ENCODE assay signal across 8 cellular contexts in genomic region chr16:50154369-50154947, GRCh38. TPM values are rescaled to one million over a fixed set of nuclear protein-coding genes. Genes with fewer than 3 reads are reported as not detected.
DNase-seq lines count a peak whose midpoint lies in the region; ATAC-seq and TF ChIP-seq lines count a peak whose summit lies in the region.

No MANE protein-coding gene starts in this region.

- H3K9me3 ChIP-seq in BE2C (no peaks in the 10 kb centered on the region), liver (ENCODE audit: control insufficient read depth in 4 of 4, low read length in 3 of 4) (no peaks in the 10 kb centered on the region)

- 8% methylated on average over 12 of the region's 12 CpGs for WGBS in liver

- H3K4me3 Mint-ChIP-seq in brain: peak overlapping the region; percentile 81 to 97 (median 87)

- TF ChIP-seq CTCF in BE2C (IDR thresholded peaks at IDR 0.05; ENCODE audit: low read depth, low read length): no peak
- TF ChIP-seq CTCF in brain (conservative IDR thresholded peaks at IDR 0.05): no peak
- no peak for TF ChIP-seq CTCF in liver (IDR thresholded peaks at IDR 0.05; ENCODE audit: low read depth, low read length, missing input control)

- no peak for TF ChIP-seq RAD21 in liver (IDR thresholded peaks at IDR 0.05)

- peaks cover 10% of the 10 kb centered on the region for H3K27me3 Mint-ChIP-seq in brain

- H3K4me3 ChIP-seq in BE2C (ENCODE audit: low read depth, low read length) (peak overlapping the region; percentile 94), liver (ENCODE audit: low read depth in 1 of 3, low read length in 3 of 3) (peak overlapping the region; percentile 60 to 97 (median 85))

- no peaks in the 10 kb centered on the region for H3K36me3 ChIP-seq in BE2C
- no peaks in the 10 kb centered on the region for H3K36me3 ChIP-seq in liver (ENCODE audit: control insufficient read depth in 4 of 4, insufficient read depth in 3 of 4, low read depth in 1 of 4, low read length in 3 of 4)

- no peaks in the 10 kb centered on the region for H3K9me3 Mint-ChIP-seq in brain

- H3K27ac Mint-ChIP-seq in brain: peak overlapping the region; percentile 19 to 97 (median 65)

- peak overlapping the region; percentile 79 to 93 for H3K27ac ChIP-seq in liver (ENCODE audit: low read depth in 1 of 2, low read length in 2 of 2)
- H3K27ac ChIP-seq in temporal lobe (ENCODE audit: low read depth, low read length): peak overlapping the region; percentile 20

- H3K4me1 ChIP-seq in BE2C (0 out of 2 replicates have a peak, but pooled peaks cover 4% of the 10 kb centered on the region), liver (ENCODE audit: control insufficient read depth in 4 of 4, insufficient read depth in 4 of 4, low read length in 3 of 4) (peaks cover 4 to 35% (median 15%) of the 10 kb centered on the region in 4 donors)

- H3K36me3 Mint-ChIP-seq in brain: peaks cover 13% of the 10 kb centered on the region

- H3K27me3 ChIP-seq in BE2C: no peaks in the 10 kb centered on the region
- H3K27me3 ChIP-seq in liver (ENCODE audit: control insufficient read depth in 4 of 4, insufficient read depth in 4 of 4, low read length in 3 of 4): no peaks in the 10 kb centered on the region

- peaks cover 54% of the 10 kb centered on the region for H3K4me1 Mint-ChIP-seq in brain

- ATAC-seq in GM21367 (IDR thresholded peaks at IDR 0.05; ENCODE audit: unreplicated experiment) (no peak), GM18498 (IDR thresholded peaks at IDR 0.05; ENCODE audit: unreplicated experiment) (no peak), GM18858 (IDR thresholded peaks at IDR 0.05; ENCODE audit: unreplicated experiment) (no peak)

- H3K9ac ChIP-seq in liver (ENCODE audit: low read depth in 1 of 2, low read length in 2 of 2): peak overlapping the region; percentile 63 to 92

- DNase-seq in BE2C (no peak), HuH-7 (ENCODE audit: low spot score) (peak; percentile 20)

TF ChIP-seq in liver, 16 proteins besides CTCF, POLR2A, EP300 and RAD21:
- TF ChIP-seq REST (IDR thresholded peaks at IDR 0.05) (no peak), ZBTB33 (IDR thresholded peaks at IDR 0.05) (no peak)

RNA-seq across cellular contexts. Expression of gene TENT4B, which starts 1.4 kb away (rescaled TPM):
- 8.6 TPM for polyA plus RNA-seq in BE2C (2012; ENCODE audit: insufficient read depth, insufficient read length, low read depth)
- polyA plus RNA-seq in brain (ENCODE audit: insufficient read depth, low read depth, low replicate concordance) (5.9 TPM), liver (1 to 10 TPM; 4.2 to 8.3 TPM)
- total RNA-seq in liver (10 to 100 TPM in 1 of 2 donors, 1 to 10 TPM in 1; 7.5 to 10.8 TPM), temporal lobe (19.2 TPM)
